Comparison of ENCODE assay signal across 8 cellular contexts in genomic region chr3:197749315-197749600, GRCh38. TPM values are rescaled to one million over a fixed set of nuclear protein-coding genes. Genes with fewer than 3 reads are reported as not detected.
DNase-seq lines count a peak whose midpoint lies in the region; ATAC-seq and TF ChIP-seq lines count a peak whose summit lies in the region.

No MANE protein-coding gene starts in this region.

- TF ChIP-seq POLR2A in Peyer's patch (IDR thresholded peaks at IDR 0.05) (no peak), body of pancreas (IDR thresholded peaks at IDR 0.05) (no peak)

- BruUV-seq in Caco-2 (replicated peaks; lab: Mats Ljungman, UMichigan), result no TSS peak

- H3K27ac ChIP-seq in Peyer's patch (peak overlapping the region; percentile 94 to 98 (median 96)), body of pancreas (peak overlapping the region; percentile 88 to 94 (median 92))

- POLR2A ChIA-PET in Caco-2 (lab: Charles Lee), result interaction anchor here (0.6 to 1.3 kb wide), 3 partner anchors 13 to 451 kb away, joined by 3 to 9 read pairs (median 7); no protein-coding TSS in a partner anchor

- no peaks in the 10 kb centered on the region for H3K36me3 Mint-ChIP-seq in Caco-2 (ENCODE audit: insufficient read depth, unreplicated experiment)
- H3K36me3 Mint-ChIP-seq in immature natural killer cell, result no peaks in the 10 kb centered on the region

- CTCF ChIA-PET in Caco-2 (lab: Charles Lee), result interaction anchor here (1.2 kb wide), 1 partner anchor 13 kb away, joined by 4 read pairs; no protein-coding TSS in a partner anchor

- H3K4me3 Mint-ChIP-seq in Caco-2 (ENCODE audit: unreplicated experiment) (peak overlapping the region; percentile 91), immature natural killer cell (peak overlapping the region; percentile 92 to 100 (median 98))

- H3K27ac Mint-ChIP-seq in Caco-2 (ENCODE audit: unreplicated experiment) (peak overlapping the region; percentile 94), immature natural killer cell (peak overlapping the region; percentile 84 to 99 (median 96))

- peak; percentile 34 for ATAC-seq in GM19452 (IDR thresholded peaks at IDR 0.05; ENCODE audit: unreplicated experiment)
- peak; percentile 24 for ATAC-seq in HG03457 (IDR thresholded peaks at IDR 0.05; ENCODE audit: unreplicated experiment)
- peak; percentile 37 for ATAC-seq in body of pancreas
- no peak for ATAC-seq in GM18870 (IDR thresholded peaks at IDR 0.05; ENCODE audit: unreplicated experiment)

- H3K4me1 ChIP-seq in Caco-2 (peaks cover 13% of the 10 kb centered on the region), Peyer's patch (peaks cover 0 to 15% (median 4%) of the 10 kb centered on the region in 4 donors), body of pancreas (peaks cover 39% of the 10 kb centered on the region)

- intact Hi-C loops in Caco-2 (cut with micrococcal nuclease; ENCODE audit: unreplicated experiment), result no loop called here
- intact Hi-C loops in body of pancreas (cut with DNase I), result no loop called here

- H3K27me3 Mint-ChIP-seq in Caco-2 (ENCODE audit: insufficient read depth, unreplicated experiment), result no peaks in the 10 kb centered on the region
- H3K27me3 Mint-ChIP-seq in immature natural killer cell (ENCODE audit: low read depth in 3 of 3), result peaks cover 10 to 15% (median 14%) of the 10 kb centered on the region in 3 donors

- no peaks in the 10 kb centered on the region for H3K36me3 ChIP-seq in Caco-2 (ENCODE audit: control insufficient read depth, insufficient read depth, low read length)
- H3K36me3 ChIP-seq in Peyer's patch, result no peaks in the 10 kb centered on the region
- no peaks in the 10 kb centered on the region for H3K36me3 ChIP-seq in body of pancreas (replicated peaks in 1 of 2; ENCODE audit: insufficient read depth in 1 of 2, low read depth in 2 of 2)

- TF ChIP-seq CTCF in Caco-2 (IDR thresholded peaks at IDR 0.05; ENCODE audit: insufficient read depth in 1 of 2, low read depth in 1 of 2, low read length in 1 of 2, severe bottlenecking in 1 of 2, unreplicated experiment in 1 of 2) (no peak), Peyer's patch (IDR thresholded peaks at IDR 0.05) (no peak), body of pancreas (IDR thresholded peaks at IDR 0.05) (no peak)

- DNase-seq in Caco-2 (peak in 1 of 2 experiments; percentile 49), Peyer's patch (peak in 2 of 3 donors; percentile 75 to 82), body of pancreas (peak in 3 of 4 donors; percentile 58 to 65 (median 62)), immature natural killer cell (no peak)
- peak; percentile 31 for DNase-seq in stimulated activated CD4-positive, alpha-beta T cell treated with anti-CD3 and anti-CD28 coated beads, Interleukin-2, amount 100 ng/mL, for 4 hours (ENCODE audit: low read depth)

- H3K9me3 ChIP-seq in Caco-2 (no peaks in the 10 kb centered on the region), Peyer's patch (no peaks in the 10 kb centered on the region), body of pancreas (no peaks in the 10 kb centered on the region)

- WGBS in body of pancreas, 2 donors, result 0% methylated on average over 18 of the region's 18 CpGs

- H3K4me3 ChIP-seq in Caco-2 (ENCODE audit: low read depth, low read length), result peak overlapping the region; percentile 85
- H3K4me3 ChIP-seq in Peyer's patch, result peak overlapping the region; percentile 69 to 87 (median 81)
- peak overlapping the region; percentile 10 to 48 for H3K4me3 ChIP-seq in body of pancreas

- H3K9me3 Mint-ChIP-seq in Caco-2 (ENCODE audit: unreplicated experiment) (no peaks in the 10 kb centered on the region), immature natural killer cell (peaks cover 0 to 2% (median 0%) of the 10 kb centered on the region in 6 donors)

- H3K4me1 Mint-ChIP-seq in Caco-2 (ENCODE audit: low read depth, unreplicated experiment) (no peaks in the 10 kb centered on the region), immature natural killer cell (peaks cover 39 to 53% of the 10 kb centered on the region in 2 donors)

- H3K27me3 ChIP-seq in Caco-2 (replicated peaks; ENCODE audit: control insufficient read depth, insufficient read depth, low read length) (no peaks in the 10 kb centered on the region), Peyer's patch (no peaks in the 10 kb centered on the region), body of pancreas (no peaks in the 10 kb centered on the region)

RNA-seq across cellular contexts. Expression of gene FYTTD1, which starts 0.4 kb away (rescaled TPM):
- total RNA-seq in Caco-2 (2022), result 39.5 and 41.6 TPM in 2 replicates
- 10 to 100 TPM; 15.4 to 62.7 (median 27.4) TPM for total RNA-seq in Peyer's patch
- 10 to 100 TPM; 13.8 to 16.3 TPM for total RNA-seq in body of pancreas
- polyA plus RNA-seq in immature natural killer cell, result 100 to 1,000 TPM; 103 to 144 (median 141) TPM

RNA-seq across cellular contexts. Expression of gene RUBCN, which starts 12.6 kb away (rescaled TPM):
- total RNA-seq in Caco-2 (2022) (10.6 and 14.5 TPM in 2 replicates), Peyer's patch (100 to 1,000 TPM in 1 of 4 donors, 10 to 100 TPM in 3; 45.4 to 113 (median 48.2) TPM), body of pancreas (10 to 100 TPM; 23.1 to 33.0 TPM)
- polyA plus RNA-seq in immature natural killer cell, result 10 to 100 TPM in 2 of 3 donors, 1 to 10 TPM in 1; 8.9 to 29.9 (median 10.9) TPM

RNA-seq across cellular contexts. Expression of gene LRCH3, which starts 41.8 kb away (rescaled TPM):
- 38.7 and 51.8 TPM in 2 replicates for total RNA-seq in Caco-2 (2022)
- total RNA-seq in Peyer's patch, result 10 to 100 TPM; 31.2 to 90.0 (median 41.7) TPM
- 10 to 100 TPM; 26.7 to 29.0 TPM for total RNA-seq in body of pancreas
- 10 to 100 TPM in 1 of 3 donors, 1 to 10 TPM in 2; 4.5 to 26.3 (median 7.2) TPM for polyA plus RNA-seq in immature natural killer cell

Comparison
In these comparisons a context has a peak if more than half of its experiments do, and no peak if none do; other contexts are left out.
1. DNase-seq: peak in Peyer's patch (2 of 3), body of pancreas (3 of 4) and stimulated activated CD4-positive, alpha-beta T cell treated with anti-CD3 and anti-CD28 coated beads, Interleukin-2, amount 100 ng/mL, for 4 hours (single experiment); none in immature natural killer cell (0 of 3).
2. H3K4me3 ChIP-seq: peak in every context shown above with its lines; median percentile 85 in Caco-2; 81 in Peyer's patch; 29 in body of pancreas.